1 cellular context compared by ENCODE assay signal in genomic region chr11:1038921-1039320, GRCh38.
TF ChIP-seq lines count a peak whose summit lies in the region.

No MANE protein-coding gene starts in this region.

TF ChIP-seq in GM12878, 131 proteins besides CTCF, POLR2A, EP300 and RAD21:
- TF ChIP-seq POLR2AphosphoS2 (IDR thresholded peaks at IDR 0.05; ENCODE audit: low read depth, low read length), result no peak
- TF ChIP-seq BCL3 (IDR thresholded peaks at IDR 0.05; ENCODE audit: borderline replicate concordance, insufficient read depth, low read depth, low read length, poor library complexity, severe bottlenecking), result peak; percentile 86
- peak in 1 of 2 experiments; percentile 53; a peak in 1 of 4 replicates for TF ChIP-seq BHLHE40 (IDR thresholded peaks at IDR 0.05; ENCODE audit: borderline replicate concordance in 1 of 2, low read depth in 2 of 2, low read length in 1 of 2)
- TF ChIP-seq TCF3 (IDR thresholded peaks at IDR 0.05; ENCODE audit: borderline replicate concordance, insufficient read depth, low read depth, low read length), result 0 out of 2 replicates have a peak, but pooled peaks have one; percentile 14
